Comparison of ENCODE assay signal across 24 cellular contexts in genomic region chr15:43238691-43239131, GRCh38. TPM values are rescaled to one million over a fixed set of nuclear protein-coding genes. Genes with fewer than 3 reads are reported as not detected.
A peak's percentile ranks its signal among the peaks of the same experiment; 100 is the strongest.
DNase-seq lines count a peak whose midpoint lies in the region; ATAC-seq and TF ChIP-seq lines count a peak whose summit lies in the region.
"Had no signal": no experiment of that assay in that cellular context is flagged by ENCODE, and none has a peak within 500 bp of the region (broad histone marks: within the 10 kb centered on the region; RNA-seq: fewer than 3 reads in every experiment).

No MANE protein-coding gene starts in this region.

- H3K36me3 Mint-ChIP-seq in GM23338 (ENCODE audit: low read depth): no peaks in the 10 kb centered on the region
- H3K36me3 Mint-ChIP-seq: T-cell had no signal

- H3K79me1 ChIP-seq in neuronal stem cell (ENCODE audit: low read depth, low read length): no peaks in the 10 kb centered on the region

- no peak overlapping the region for H2BK120ac ChIP-seq in neuronal stem cell (ENCODE audit: low read depth, low read length)

- H4K91ac ChIP-seq in neuronal stem cell (ENCODE audit: low read depth, low read length, poor library complexity): no peak overlapping the region

- H3K79me2 ChIP-seq in GM23338 (replicated peaks; ENCODE audit: insufficient read depth): no peaks in the 10 kb centered on the region

- no peak overlapping the region for H3K18ac ChIP-seq in neuronal stem cell (ENCODE audit: low read length)

- H3K36me3 ChIP-seq in GM23338 (ENCODE audit: insufficient read depth) (no peaks in the 10 kb centered on the region), neuronal stem cell (replicated peaks in 1 of 2; ENCODE audit: control insufficient read depth in 2 of 2, insufficient read depth in 2 of 2, low read length in 2 of 2) (no peaks in the 10 kb centered on the region)
- H3K36me3 ChIP-seq: heart left ventricle, ovary, right lobe of liver, tibial artery had no signal

- H3K4me3 ChIP-seq in GM23338 (no peak overlapping the region), coronary artery (no peak overlapping the region), neuronal stem cell (ENCODE audit: low read length in 2 of 2) (no peak overlapping the region)
- H3K4me3 ChIP-seq: heart left ventricle, ovary, right lobe of liver, tibial artery had no signal

- H3K27ac ChIP-seq in GM23338 (ENCODE audit: low read depth): no peak overlapping the region
- H3K27ac ChIP-seq in coronary artery: no peak overlapping the region
- H3K27ac ChIP-seq in neuronal stem cell (replicated peaks; ENCODE audit: low read length): no peak overlapping the region
- H3K27ac ChIP-seq: heart left ventricle, ovary, right lobe of liver, tibial artery had no signal

- peak overlapping the region; percentile 59; the same call in 1 of the 2 replicates for H2AFZ ChIP-seq in GM23338
- H2AFZ ChIP-seq in neuronal stem cell (ENCODE audit: low read length): peak overlapping the region; percentile 32

- H3K14ac ChIP-seq in neuronal stem cell (ENCODE audit: low read length): no peak overlapping the region

- no peak overlapping the region for H2BK12ac ChIP-seq in neuronal stem cell (ENCODE audit: low read length)

- peaks cover 5% of the 10 kb centered on the region for H3K27me3 Mint-ChIP-seq in GM23338 (ENCODE audit: insufficient read depth, low read depth, poor library complexity)

- H3K4ac ChIP-seq in neuronal stem cell (ENCODE audit: low read length): no peak overlapping the region

- no peak overlapping the region for H2BK15ac ChIP-seq in neuronal stem cell (ENCODE audit: low read length)

- no peaks in the 10 kb centered on the region for H3K4me1 Mint-ChIP-seq in GM23338

- no peak overlapping the region for H4K8ac ChIP-seq in neuronal stem cell (ENCODE audit: low read depth, low read length)

- H3K4me1 ChIP-seq in GM23338 (ENCODE audit: insufficient read depth): no peaks in the 10 kb centered on the region
- peaks cover 0 to 8% of the 10 kb centered on the region in 2 donors for H3K4me1 ChIP-seq in neuronal stem cell (ENCODE audit: control insufficient read depth in 2 of 2, insufficient read depth in 1 of 2, low read depth in 1 of 2, low read length in 2 of 2)
- H3K4me1 ChIP-seq: heart left ventricle, right lobe of liver had no signal

- no CpG with 5 or more reads among the region's 10 CpGs for WGBS in neuronal stem cell (ENCODE audit: extremely low coverage in 2 of 2, insufficient read length in 2 of 2, insufficient replicate concordance in 1 of 2), 2 donors

- no peak overlapping the region for H2AK5ac ChIP-seq in neuronal stem cell (ENCODE audit: low read depth, low read length)

- ATAC-seq in GM23338: no peak
- ATAC-seq in HG03460 (IDR thresholded peaks at IDR 0.05; ENCODE audit: unreplicated experiment): no peak
- ATAC-seq: effector memory CD8-positive, alpha-beta T cell; heart left ventricle; right lobe of liver; T-cell had no signal

- no peak for TF ChIP-seq CTCF in GM23338 (conservative IDR thresholded peaks at IDR 0.05; ENCODE audit: low read depth in 2 of 2)
- TF ChIP-seq CTCF in coronary artery (IDR thresholded peaks at IDR 0.05): no peak

- H3K4me2 ChIP-seq in GM23338 (no peak overlapping the region), neuronal stem cell (ENCODE audit: insufficient read depth, low read length, poor library complexity, severe bottlenecking) (no peak overlapping the region)

- H3K27me3 ChIP-seq in GM23338 (ENCODE audit: insufficient read depth) (no peaks in the 10 kb centered on the region), neuronal stem cell (ENCODE audit: control insufficient read depth in 3 of 3, insufficient read depth in 3 of 3, low read depth in 1 of 3, low read length in 3 of 3) (peaks cover 0 to 42% (median 0%) of the 10 kb centered on the region in 3 experiments)
- H3K27me3 ChIP-seq: heart left ventricle, ovary, right lobe of liver had no signal

- H3K9ac ChIP-seq in neuronal stem cell (ENCODE audit: low read depth, low read length, poor library complexity): no peak overlapping the region

- no peak overlapping the region for H3K23ac ChIP-seq in neuronal stem cell (ENCODE audit: low read depth, low read length, poor library complexity)

- no peak overlapping the region for H3K4me3 Mint-ChIP-seq in GM23338
- H3K4me3 Mint-ChIP-seq: effector memory CD8-positive, alpha-beta T cell; T-cell had no signal

- H3K9me2 ChIP-seq in GM23338 (ENCODE audit: insufficient read depth): no peaks in the 10 kb centered on the region

- no peaks in the 10 kb centered on the region for H3F3A ChIP-seq in GM23338 (replicated peaks; ENCODE audit: low read depth)

- no peak overlapping the region for H2BK5ac ChIP-seq in neuronal stem cell (ENCODE audit: low read length)

- H3K9me3 ChIP-seq in neuronal stem cell (replicated peaks in 1 of 2; ENCODE audit: control insufficient read depth in 2 of 2, insufficient read depth in 1 of 2, low read depth in 1 of 2, low read length in 2 of 2): no peaks in the 10 kb centered on the region
- H3K9me3 ChIP-seq: heart left ventricle, ovary, right lobe of liver, tibial artery had no signal

- DNase-seq in GM23338 (ENCODE audit: low spot score): no peak
- DNase-seq in MV-4-11 (lab: John Stamatoyannopoulos, UW): peak; percentile 73
- DNase-seq in coronary artery (ENCODE audit: low spot score): peak; percentile 59
- no peak for DNase-seq in neuronal stem cell (ENCODE audit: low spot score)
- no peak for DNase-seq in midbrain (lab: John Stamatoyannopoulos, UW)
- DNase-seq in HCEC 1CT: no peak
- DNase-seq: activated CD4-positive, alpha-beta T cell treated with anti-CD3 and anti-CD28 coated beads for 48 hours; activated naive CD4-positive, alpha-beta T cell; AML-193; effector memory CD8-positive, alpha-beta T cell; heart left ventricle; NCI-H146; NCI-H345; ovary; stimulated activated naive CD4-positive, alpha-beta T cell; T-cell; tibial artery had no signal

- no peaks in the 10 kb centered on the region for H4K20me1 ChIP-seq in GM23338 (replicated peaks; ENCODE audit: insufficient read depth)

- no peak overlapping the region for H3K27ac Mint-ChIP-seq in GM23338
- H3K27ac Mint-ChIP-seq: effector memory CD8-positive, alpha-beta T cell; T-cell had no signal

- no peaks in the 10 kb centered on the region for H3K9me3 Mint-ChIP-seq in GM23338
- H3K9me3 Mint-ChIP-seq: effector memory CD8-positive, alpha-beta T cell; T-cell had no signal

TF ChIP-seq in GM23338, 12 proteins besides CTCF, POLR2A, EP300 and RAD21 (continues in another document):
- TF ChIP-seq EZH2 (IDR thresholded peaks at IDR 0.05; ENCODE audit: low read depth, unreplicated experiment) (no peak), ZNF331 (CRISPR knock-in tag; IDR thresholded peaks at IDR 0.05; ENCODE audit: low read depth) (no peak), STAT1 (IDR thresholded peaks at IDR 0.05; ENCODE audit: unreplicated experiment) (no peak), NANOG (IDR thresholded peaks at IDR 0.05; ENCODE audit: borderline replicate concordance) (no peak), ZNF114 (CRISPR knock-in tag; IDR thresholded peaks at IDR 0.05) (no peak), CREB1 (CRISPR knock-in tag; IDR thresholded peaks at IDR 0.05; ENCODE audit: low read depth) (no peak)

RNA-seq across cellular contexts. Expression of gene EPB42, which starts 17.9 kb away (rescaled TPM):
- total RNA-seq in GM23338 (2014; rRNA removed; shearing (Covaris generic)): not detected in 2 replicates
- not detected in 2 replicates for polyA plus RNA-seq in GM23338 (2016; fragmentation: Nextera tagmentation; extraction: Ambion mirVana)
- polyA plus RNA-seq in neuronal stem cell (2013, experiment 1 of 2): not detected
- polyA plus RNA-seq in neuronal stem cell (2013, experiment 2 of 2): not detected
- total RNA-seq: astrocyte, chondrocyte, fibroblast of lung, RPMI7951, T-cell had no signal
- polyA plus RNA-seq: fibroblast of lung, ovary had no signal

RNA-seq across cellular contexts. Expression of gene TGM5, which starts 28.0 kb away (rescaled TPM):
- total RNA-seq in GM23338 (2014; rRNA removed; shearing (Covaris generic)): not detected in 2 replicates
- not detected in 2 replicates for polyA plus RNA-seq in GM23338 (2016; fragmentation: Nextera tagmentation; extraction: Ambion mirVana)
- polyA plus RNA-seq in neuronal stem cell (2013, experiment 1 of 2): not detected
- not detected for polyA plus RNA-seq in neuronal stem cell (2013, experiment 2 of 2)
- total RNA-seq: chondrocyte, liver, ovary, right lobe of liver, RPMI7951, T-cell had no signal
- polyA plus RNA-seq: heart left ventricle, liver, ovary had no signal

RNA-seq across cellular contexts. Expression of gene CCNDBP1, which starts 53.5 kb away (rescaled TPM):
- total RNA-seq in GM23338 (2014; rRNA removed; shearing (Covaris generic)): 15.7 and 33.5 TPM in 2 replicates
- polyA plus RNA-seq in GM23338 (2016; fragmentation: Nextera tagmentation; extraction: Ambion mirVana): 16.6 and 23.9 TPM in 2 replicates
- 36.6 TPM for polyA plus RNA-seq in neuronal stem cell (2013, experiment 1 of 2)
- polyA plus RNA-seq in neuronal stem cell (2013, experiment 2 of 2): 34.7 TPM

Comparison
In these comparisons a context has a peak if more than half of its experiments do, and no peak if none do; other contexts are left out.
1. DNase-seq: peak in MV-4-11 (single experiment) and coronary artery (single experiment); none in GM23338 (single experiment), neuronal stem cell (single experiment), midbrain (single experiment) and HCEC 1CT (single experiment).